Comparison of ENCODE assay signal across 13 cellular contexts in genomic region chr9:77384406-77384805, GRCh38.
DNase-seq lines count a peak whose midpoint lies in the region; ATAC-seq and TF ChIP-seq lines count a peak whose summit lies in the region.
"Had no signal": no experiment of that assay in that cellular context is flagged by ENCODE, and none has a peak within 500 bp of the region (broad histone marks: within the 10 kb centered on the region; RNA-seq: fewer than 3 reads in every experiment).

No MANE protein-coding gene starts in this region.

- H2BK12ac ChIP-seq in mesenchymal stem cell (ENCODE audit: low read length in 2 of 2) = no peak overlapping the region

- H3K4me1 ChIP-seq in mesenchymal stem cell (ENCODE audit: control insufficient read depth, insufficient read depth, low read depth, low read length) = no peaks in the 10 kb centered on the region

- no peak overlapping the region for H4K8ac ChIP-seq in mesenchymal stem cell (ENCODE audit: low read length)

- no peak overlapping the region for H3K4me2 ChIP-seq in mesenchymal stem cell (ENCODE audit: low read length, poor library complexity, severe bottlenecking)

- no peak for ATAC-seq in GM18858 (IDR thresholded peaks at IDR 0.05; ENCODE audit: unreplicated experiment)
- ATAC-seq: activated CD4-positive, alpha-beta T cell treated with anti-CD3 and anti-CD28 coated beads for 36 hours; left colon had no signal

- H3K9ac ChIP-seq in mesenchymal stem cell (ENCODE audit: low read length) = no peak overlapping the region

- H3K14ac ChIP-seq in mesenchymal stem cell (ENCODE audit: low read length in 2 of 2) = no peak overlapping the region

- H3K4ac ChIP-seq in mesenchymal stem cell (ENCODE audit: low read depth in 1 of 2, low read length in 2 of 2) = no peak overlapping the region

- DNase-seq in COLO829 (ENCODE audit: low spot score) (peak; percentile 9), LHCN-M2 (ENCODE audit: low read depth) (peak; percentile 68), choroid plexus epithelial cell (ENCODE audit: low read depth) (peak; percentile 80), mesenchymal stem cell (peak; percentile 6), ecto neural progenitor cell (ENCODE audit: low spot score) (no peak), cerebellar nuclear complex (lab: John Stamatoyannopoulos, UW) (no peak)
- DNase-seq in activated CD4-positive, alpha-beta T cell treated with anti-CD3 and anti-CD28 coated beads for 1 hour = no peak
- DNase-seq: activated CD4-positive, alpha-beta T cell treated with anti-CD3 and anti-CD28 coated beads for 36 hours; DMS79; hippocampal formation; left colon had no signal

- no peak overlapping the region for H2AFZ ChIP-seq in mesenchymal stem cell (ENCODE audit: low read depth, low read length)

- H3K23ac ChIP-seq in mesenchymal stem cell (ENCODE audit: low read length in 2 of 2) = no peak overlapping the region

- peaks cover 4% of the 10 kb centered on the region for H3K79me1 ChIP-seq in mesenchymal stem cell (replicated peaks; ENCODE audit: low read length, poor library complexity, severe bottlenecking)

- no peak overlapping the region for H2BK120ac ChIP-seq in mesenchymal stem cell (ENCODE audit: low read depth, low read length)

- no peak overlapping the region for H2AK5ac ChIP-seq in mesenchymal stem cell (ENCODE audit: low read length, severe bottlenecking)

- no peaks in the 10 kb centered on the region for H3K36me3 ChIP-seq in mesenchymal stem cell (ENCODE audit: control insufficient read depth in 1 of 2, insufficient read depth in 2 of 2, low read depth in 1 of 2, low read length in 2 of 2)

- no peak overlapping the region for H3K18ac ChIP-seq in mesenchymal stem cell (ENCODE audit: low read depth in 1 of 2, low read length in 2 of 2)

- no peak overlapping the region for H3K27ac ChIP-seq in mesenchymal stem cell (ENCODE audit: low read length, poor library complexity, severe bottlenecking)
- H3K27ac ChIP-seq: C4-2B had no signal

- no peak overlapping the region for H2BK5ac ChIP-seq in mesenchymal stem cell (ENCODE audit: low read depth, low read length, poor library complexity, severe bottlenecking)

- H4K91ac ChIP-seq in mesenchymal stem cell (ENCODE audit: low read length) = no peak overlapping the region

- H3K9me3 ChIP-seq in mesenchymal stem cell (ENCODE audit: control insufficient read depth, low read length) = no peaks in the 10 kb centered on the region

- no peak for TF ChIP-seq CTCF in choroid plexus epithelial cell (conservative IDR thresholded peaks at IDR 0.05; ENCODE audit: low read depth, low read length)

- H3K4me3 ChIP-seq in choroid plexus epithelial cell (ENCODE audit: low read depth, low read length) = no peak overlapping the region
- H3K4me3 ChIP-seq in mesenchymal stem cell (ENCODE audit: insufficient read depth in 1 of 2, low read depth in 1 of 2, low read length in 2 of 2) = no peak overlapping the region

- H2BK15ac ChIP-seq in mesenchymal stem cell (ENCODE audit: low read depth, poor library complexity, severe bottlenecking) = no peak overlapping the region

- H3K27me3 ChIP-seq in mesenchymal stem cell (ENCODE audit: control insufficient read depth in 1 of 2, insufficient read depth in 1 of 2, low read length in 2 of 2) = no peaks in the 10 kb centered on the region

Comparison
In these comparisons a context has a peak if more than half of its experiments do, and no peak if none do; other contexts are left out.
1. DNase-seq: peak in COLO829 (single experiment), LHCN-M2 (single experiment), choroid plexus epithelial cell (single experiment) and mesenchymal stem cell (single experiment); none in ecto neural progenitor cell (single experiment), activated CD4-positive, alpha-beta T cell treated with anti-CD3 and anti-CD28 coated beads for 1 hour (single experiment) and cerebellar nuclear complex (0 of 2).